8 cellular contexts compared by ENCODE assay signal in the genomic region with DNA sequence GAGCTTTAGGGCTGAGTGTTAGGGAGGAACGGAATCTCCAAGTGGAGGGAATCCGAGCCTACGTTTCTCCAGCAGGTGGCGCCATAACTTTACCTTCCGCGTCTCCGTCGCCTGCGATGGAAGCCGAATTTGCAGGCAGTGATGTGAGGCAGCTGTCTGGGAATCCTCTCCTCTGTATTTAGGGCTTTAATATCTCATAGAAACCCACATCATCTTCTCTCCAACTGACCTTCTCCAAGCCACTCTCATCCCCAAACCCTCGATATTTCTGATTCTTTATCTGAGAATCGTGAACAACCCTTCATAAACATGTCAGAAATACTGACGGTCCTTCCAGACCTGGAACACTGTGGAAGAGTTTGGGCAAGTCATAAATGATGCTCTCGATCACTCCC. TPM values are rescaled to one million over a fixed set of nuclear protein-coding genes. Genes with fewer than 3 reads are reported as not detected.
DNase-seq lines count a peak whose midpoint lies in the region; ATAC-seq, FAIRE-seq and TF ChIP-seq lines count a peak whose summit lies in the region.

No MANE protein-coding gene starts in this region.

- H3K27me3 ChIP-seq in GM23248 (replicated peaks; ENCODE audit: insufficient read depth) (peaks cover 5% of the 10 kb centered on the region), bronchial epithelial cell (ENCODE audit: control insufficient read depth, insufficient read depth, low read length) (no peaks in the 10 kb centered on the region)

- in situ Hi-C loops in GM23248 (cut with MboI): loop anchor here (5.0 kb wide), 1 partner anchor 511 kb away; no protein-coding TSS in a partner anchor

- H3F3A ChIP-seq in GM23248 (ENCODE audit: insufficient read depth): no peaks in the 10 kb centered on the region

- DNase-seq in AG08396 (ENCODE audit: low spot score) (peak; percentile 84), GM23248 (peak; percentile 85), NCI-H2227 treated with DMSO at 0.1 percent for 48 hours (lab: John Stamatoyannopoulos, UW) (peak; percentile 78), activated B cell treated with CpG ODN at 0.5 μM for 24 hours (peak; percentile 50), bronchial epithelial cell (ENCODE audit: low read depth) (peak; percentile 55), kidney glomerular epithelial cell (lab: John Stamatoyannopoulos, UW) (peak; percentile 81), cortex of kidney (lab: John Stamatoyannopoulos, UW) (no peak)
- peak; percentile 57 to 60 for DNase-seq in stimulated activated CD4-positive, alpha-beta T cell treated with anti-CD3 and anti-CD28 coated beads, Interleukin-1b, Interleukin-23, amount 100 ng/mL, for 4 hours (ENCODE audit: low read depth in 2 of 2)

- FAIRE-seq in bronchial epithelial cell (lab: Jason Lieb, UNC): peak; percentile 97

- no peaks in the 10 kb centered on the region for H3K36me3 ChIP-seq in GM23248 (ENCODE audit: low read depth)
- H3K36me3 ChIP-seq in bronchial epithelial cell (ENCODE audit: control insufficient read depth, insufficient read depth, low read length): no peaks in the 10 kb centered on the region

- H3K4me3 Mint-ChIP-seq in activated B cell treated with CpG ODN at 0.5 μM for 24 hours: no peak overlapping the region

- no peaks in the 10 kb centered on the region for H3K79me2 ChIP-seq in GM23248 (ENCODE audit: insufficient read depth)

- H3K36me3 Mint-ChIP-seq in activated B cell treated with CpG ODN at 0.5 μM for 24 hours (ENCODE audit: low read depth): no peaks in the 10 kb centered on the region

- ATAC-seq in activated B cell treated with CpG ODN at 0.5 μM for 24 hours (ENCODE audit: low read depth): no peak

- H3K9ac ChIP-seq in GM23248: no peak overlapping the region

- peak; percentile 37 for TF ChIP-seq CTCF in activated B cell treated with CpG ODN at 0.5 μM for 24 hours (IDR thresholded peaks at IDR 0.05)
- TF ChIP-seq CTCF in bronchial epithelial cell (IDR thresholded peaks at IDR 0.05; ENCODE audit: insufficient read depth, low read length, severe bottlenecking): peak; percentile 89

- H3K4me2 ChIP-seq in GM23248 (ENCODE audit: unreplicated experiment): no peak overlapping the region

- intact Hi-C loops in activated B cell treated with CpG ODN at 0.5 μM for 24 hours (cut with micrococcal nuclease): loop anchor here (1.0 to 5.0 kb wide), 3 partner anchors 513 to 1381 kb away; no protein-coding TSS in a partner anchor

- H2AFZ ChIP-seq in GM23248: 0 out of 2 replicates have a peak overlapping the region, but pooled peaks have one; percentile 46

- no peaks in the 10 kb centered on the region for H3K4me1 ChIP-seq in GM23248 (ENCODE audit: insufficient read depth)

- POLR2A ChIA-PET in activated B cell treated with CpG ODN at 0.5 μM for 24 hours (lab: Charles Lee): no interaction called here

- CTCF ChIA-PET in activated B cell treated with CpG ODN at 0.5 μM for 24 hours (lab: Charles Lee): interaction anchor here (0.8 to 7.5 kb wide), 9 partner anchors 11 to 603 kb away, joined by 3 to 126 read pairs (median 4); no protein-coding TSS in a partner anchor

- H3K27ac Mint-ChIP-seq in activated B cell treated with CpG ODN at 0.5 μM for 24 hours: no peak overlapping the region

- peaks cover 11% of the 10 kb centered on the region for H3K27me3 Mint-ChIP-seq in activated B cell treated with CpG ODN at 0.5 μM for 24 hours

- H3K4me3 ChIP-seq in GM23248 (no peak overlapping the region), bronchial epithelial cell (ENCODE audit: low read depth, low read length) (no peak overlapping the region)

- no peaks in the 10 kb centered on the region for H4K20me1 ChIP-seq in GM23248 (ENCODE audit: insufficient read depth)

- H3K9me3 Mint-ChIP-seq in activated B cell treated with CpG ODN at 0.5 μM for 24 hours: no peaks in the 10 kb centered on the region

- H3K9me3 ChIP-seq in GM23248 (ENCODE audit: low read depth): no peaks in the 10 kb centered on the region

- 11 to 14% methylated on average over 14 of the region's 14 CpGs for WGBS in GM23248 (ENCODE audit: low coverage in 1 of 2, low lambda C conversion rate in 2 of 2, missing lambda C conversion rate in 2 of 2), 2 experiments

- H3K9me2 ChIP-seq in GM23248 (ENCODE audit: insufficient read depth): no peaks in the 10 kb centered on the region

- no peak overlapping the region for H3K27ac ChIP-seq in GM23248

- peaks cover 2% of the 10 kb centered on the region for H3K4me1 Mint-ChIP-seq in activated B cell treated with CpG ODN at 0.5 μM for 24 hours

RNA-seq across cellular contexts. Expression of a gene that starts 27.5 kb away (rescaled TPM):
- 0.63 TPM in 1 of 2 replicates, not detected in the other for total RNA-seq in GM23248 (2014; rRNA removed; shearing (Covaris generic))
- polyA plus RNA-seq in GM23248 (2016; fragmentation: Nextera tagmentation; extraction: Ambion mirVana): 0.19 and 0.22 TPM in 2 replicates
- not detected in 2 replicates for total RNA-seq in activated B cell treated with CpG ODN at 0.5 μM for 24 hours
- total RNA-seq in bronchial epithelial cell: 3.7 and 4.2 TPM in 2 replicates

RNA-seq across cellular contexts. Expression of a gene that starts 40.2 kb away (rescaled TPM):
- total RNA-seq in GM23248 (2014; rRNA removed; shearing (Covaris generic)): not detected in 2 replicates
- not detected in 2 replicates for polyA plus RNA-seq in GM23248 (2016; fragmentation: Nextera tagmentation; extraction: Ambion mirVana)
- total RNA-seq in activated B cell treated with CpG ODN at 0.5 μM for 24 hours: not detected in 2 replicates
- total RNA-seq in bronchial epithelial cell: not detected in 2 replicates
